1 cellular context compared by ENCODE assay signal in genomic region chr5:7271728-7272127, GRCh38.
A peak's percentile ranks its signal among the peaks of the same experiment; 100 is the strongest.
TF ChIP-seq lines count a peak whose summit lies in the region.

No MANE protein-coding gene starts in this region.

TF ChIP-seq in H1, 55 proteins besides CTCF, POLR2A, EP300 and RAD21 (continued from another document):
- TF ChIP-seq CHD7 (IDR thresholded peaks at IDR 0.05; ENCODE audit: insufficient replicate concordance, low read length) (no peak), ATF2 (IDR thresholded peaks at IDR 0.05; ENCODE audit: low read length) (peak; percentile 7; the same call in 1 of the 2 replicates)
